8 cellular contexts compared by ENCODE assay signal in genomic region chr19:43532571-43532961, GRCh38.
A peak's percentile ranks its signal among the peaks of the same experiment; 100 is the strongest.
DNase-seq lines count a peak whose midpoint lies in the region; ATAC-seq and TF ChIP-seq lines count a peak whose summit lies in the region.

No MANE protein-coding gene starts in this region.

- H3K36me3 Mint-ChIP-seq in nephron progenitor cell (ENCODE audit: low read depth) = peaks cover 18% of the 10 kb centered on the region

- no peaks in the 10 kb centered on the region for H3K9me3 Mint-ChIP-seq in nephron progenitor cell

- peak overlapping the region; percentile 84 for H3K4me3 Mint-ChIP-seq in nephron progenitor cell

- peak overlapping the region; percentile 96 for H3K27ac Mint-ChIP-seq in nephron progenitor cell

- H3K4me1 Mint-ChIP-seq in nephron progenitor cell = peaks cover 41% of the 10 kb centered on the region

- peak overlapping the region; percentile 64 for H3K4me3 ChIP-seq in epithelial cell of esophagus (ENCODE audit: low read length)

- ATAC-seq in HG03060 (IDR thresholded peaks at IDR 0.05; ENCODE audit: low read depth, unreplicated experiment) (peak; percentile 5), HG03354 (IDR thresholded peaks at IDR 0.05; ENCODE audit: poor library complexity, severe bottlenecking, unreplicated experiment) (no peak)

- peaks cover 2% of the 10 kb centered on the region for H3K27me3 Mint-ChIP-seq in nephron progenitor cell (ENCODE audit: low read depth, poor library complexity)

- TF ChIP-seq CTCF in epithelial cell of esophagus (IDR thresholded peaks at IDR 0.05; ENCODE audit: insufficient read depth, low read depth, low read length, missing control alignments) (no peak), nephron progenitor cell (IDR thresholded peaks at IDR 0.05) (no peak)

- DNase-seq in NCI-H1436 (lab: John Stamatoyannopoulos, UW) (peak; percentile 45), NCI-H1436 treated with DMSO at 0.1 percent for 48 hours (lab: John Stamatoyannopoulos, UW) (no peak), SHP77 treated with DMSO at 0.1 percent for 48 hours (lab: John Stamatoyannopoulos, UW) (peak; percentile 83), epithelial cell of esophagus (ENCODE audit: low read depth) (no peak), nephron progenitor cell (no peak), NCI-H2107 (lab: John Stamatoyannopoulos, UW) (no peak)

Comparison
In these comparisons a context has a peak if more than half of its experiments do, and no peak if none do; other contexts are left out.
1. DNase-seq: peak in NCI-H1436 (single experiment) and SHP77 treated with DMSO at 0.1 percent for 48 hours (single experiment); none in NCI-H1436 treated with DMSO at 0.1 percent for 48 hours (single experiment), epithelial cell of esophagus (single experiment), nephron progenitor cell (single experiment) and NCI-H2107 (single experiment).